Comparison of ENCODE assay signal across 23 cellular contexts in the genomic region with DNA sequence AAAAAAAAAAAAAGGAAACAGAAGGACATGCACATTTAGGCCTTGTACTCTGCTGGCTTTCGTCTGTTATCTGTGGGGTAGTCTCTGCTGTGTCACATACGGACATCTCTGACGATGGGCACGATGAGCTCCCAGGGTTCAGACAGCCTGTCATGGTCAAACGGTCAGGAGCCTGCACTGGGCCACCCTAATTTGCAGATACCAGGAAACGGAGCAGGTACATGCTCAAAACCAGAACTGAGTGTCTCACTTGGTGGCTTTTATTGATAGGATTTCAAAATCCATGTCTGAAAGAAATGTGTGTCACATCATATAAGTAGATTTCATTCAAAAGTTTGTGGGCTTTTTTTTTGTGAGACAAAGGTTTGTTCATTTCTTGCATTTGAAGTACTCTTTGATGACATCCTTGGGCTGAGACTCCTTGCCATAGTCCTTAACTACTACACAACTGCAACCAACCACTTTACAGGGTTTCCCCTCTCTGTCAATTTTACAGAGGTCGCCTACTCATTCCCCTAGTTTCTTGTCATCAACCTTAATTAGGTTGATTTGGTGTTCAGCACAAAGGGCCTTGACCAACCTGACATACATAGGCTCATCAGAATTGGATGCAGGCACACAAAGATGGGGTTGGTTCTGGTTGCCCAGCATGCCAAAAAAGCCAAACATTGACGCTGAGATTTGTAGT. TPM values are rescaled to one million over a fixed set of nuclear protein-coding genes. Genes with fewer than 3 reads are reported as not detected.
"Had no signal": no experiment of that assay in that cellular context is flagged by ENCODE, and none has a peak within 500 bp of the region (broad histone marks: within the 10 kb centered on the region; RNA-seq: fewer than 3 reads in every experiment).

No MANE protein-coding gene starts in this region.

- H3K36me3 ChIP-seq: adrenal gland, transverse colon had no signal

- H3K9me3 ChIP-seq: adrenal gland, SK-N-SH, transverse colon had no signal

- H3K4me1 ChIP-seq: transverse colon had no signal

- H3K9ac ChIP-seq: SK-N-SH had no signal

- DNase-seq: activated CD4-positive, alpha-beta T cell treated with anti-CD3 and anti-CD28 coated beads for 36 hours; activated CD4-positive, alpha-beta T cell treated with anti-CD3 and anti-CD28 coated beads, Interleukin-2, amount 50 U/mL, for 48 hours; activated CD8-positive, alpha-beta memory T cell treated with anti-CD3 and anti-CD28 coated beads, Interleukin-2, amount 10 ng/mL, durations not matched to agents 7 days and 5 days; activated effector memory CD4-positive, alpha-beta T cell treated with anti-CD3 and anti-CD28 coated beads, Interleukin-2, amount 50 U/mL, for 16 hours; adrenal gland; dermis blood vessel endothelial cell; effector memory CD8-positive, alpha-beta T cell; foreskin fibroblast; hypothalamus; islet precursor cell; midbrain; nephron progenitor cell; nucleus accumbens; posterior cingulate gyrus; retina; SK-N-SH; stimulated activated CD4-positive, alpha-beta T cell treated with anti-CD3 and anti-CD28 coated beads, Interleukin-4, amount 100 ng/mL, for 1 hour; T-cell; transverse colon had no signal

- H3K27me3 ChIP-seq: adrenal gland, transverse colon had no signal

- H3K4me3 ChIP-seq: adrenal gland, skin epidermis, transverse colon had no signal

- H3K27ac ChIP-seq: adrenal gland, skin epidermis, transverse colon had no signal

- H3K4me2 ChIP-seq: SK-N-SH had no signal

- FAIRE-seq: astrocyte had no signal

- ATAC-seq: activated CD4-positive, alpha-beta T cell treated with anti-CD3 and anti-CD28 coated beads for 36 hours; activated CD8-positive, alpha-beta memory T cell treated with anti-CD3 and anti-CD28 coated beads, Interleukin-2, amount 10 ng/mL, durations not matched to agents 7 days and 5 days; effector memory CD8-positive, alpha-beta T cell; T-cell; WTC11 had no signal

RNA-seq across cellular contexts. Expression of a gene that starts 9.0 kb away (rescaled TPM):
- total RNA-seq: activated CD4-positive, alpha-beta T cell treated with anti-CD3 and anti-CD28 coated beads for 36 hours; activated CD8-positive, alpha-beta memory T cell treated with anti-CD3 and anti-CD28 coated beads, Interleukin-2, amount 10 ng/mL, durations not matched to agents 7 days and 5 days; chondrocyte had no signal
